In genomic region chr15:80210612-80211554, GRCh38 we compare ENCODE assay signal across 18 cellular contexts. TPM values are rescaled to one million over a fixed set of nuclear protein-coding genes. Genes with fewer than 3 reads are reported as not detected.
A peak's percentile ranks its signal among the peaks of the same experiment; 100 is the strongest.
DNase-seq lines count a peak whose midpoint lies in the region; ATAC-seq, FAIRE-seq and TF ChIP-seq lines count a peak whose summit lies in the region.
"Had no signal": no experiment of that assay in that cellular context is flagged by ENCODE, and none has a peak within 500 bp of the region (broad histone marks: within the 10 kb centered on the region; RNA-seq: fewer than 3 reads in every experiment).

No MANE protein-coding gene starts in this region.

- no peak overlapping the region for H2BK5ac ChIP-seq in H1 (ENCODE audit: low read depth, low read length)

- DNase-seq in NB4 (ENCODE audit: low read depth) (peak; percentile 31), H1 (ENCODE audit: low read depth in 1 of 2, low spot score in 2 of 2) (no peak), hepatocyte (ENCODE audit: low spot score) (no peak), KBM-7 (no peak)
- DNase-seq: activated naive CD8-positive, alpha-beta T cell treated with anti-CD3 and anti-CD28 coated beads, Interleukin-2, amount 50 U/mL, for 24 hours; activated T-cell treated with anti-CD3 and anti-CD28 coated beads for 4 hours; DMS79; left cardiac atrium; naive B cell; NCI-H1092 treated with DMSO at 0.1 percent for 48 hours; PC-3; right cardiac atrium; stimulated activated naive CD4-positive, alpha-beta T cell; uterus had no signal

- no peak overlapping the region for H4K91ac ChIP-seq in H1 (replicated peaks; ENCODE audit: insufficient read length, low read length)

- ATAC-seq in GM19351 (IDR thresholded peaks at IDR 0.05; ENCODE audit: unreplicated experiment): peak; percentile 61
- ATAC-seq in stimulated activated memory B cell treated with anti-CD40 and anti-IgM and Interleukin-4, amounts not matched to agents 10 μg/mL and 1 μg/mL and 100 μg/mL, for 72 hours: peak; percentile 66
- no peak for ATAC-seq in GM21526 (IDR thresholded peaks at IDR 0.05; ENCODE audit: low FRiP score, unreplicated experiment)
- ATAC-seq: activated naive CD8-positive, alpha-beta T cell treated with anti-CD3 and anti-CD28 coated beads, Interleukin-2, amount 50 U/mL, for 24 hours; left cardiac atrium; PC-3; right cardiac atrium had no signal

- H3K36me3 ChIP-seq in H1 (ENCODE audit: control insufficient read depth in 2 of 4, insufficient read depth in 4 of 4, low read length in 3 of 4): no peaks in the 10 kb centered on the region
- no peaks in the 10 kb centered on the region for H3K36me3 ChIP-seq in hepatocyte (replicated peaks; ENCODE audit: insufficient read depth, low read depth)
- H3K36me3 ChIP-seq: BLaER1 treated with 17β-estradiol and CSF1 and Interleukin-3, amounts not matched to agents 10 nM and 100 nM; uterus had no signal

- H2BK120ac ChIP-seq in H1 (replicated peaks; ENCODE audit: low read depth, low read length): no peak overlapping the region

- 89% methylated on average over 12 of the region's 12 CpGs; no CpG with 5 or more reads in 1 of the 2 experiments for WGBS in H1 (ENCODE audit: extremely low coverage in 1 of 2, insufficient coverage in 1 of 2, insufficient read length in 1 of 2, insufficient replicate concordance in 2 of 2, low coverage in 1 of 2, low lambda C conversion rate in 2 of 2, missing lambda C conversion rate in 1 of 2), 2 experiments
- WGBS in hepatocyte (ENCODE audit: low lambda C conversion rate, missing lambda C conversion rate): 78% methylated on average over 12 of the region's 12 CpGs

- no peak overlapping the region for H3K23ac ChIP-seq in H1 (ENCODE audit: insufficient read length)

- H3K27ac ChIP-seq in H1 (ENCODE audit: low read depth, low read length) (no peak overlapping the region), hepatocyte (no peak overlapping the region)
- H3K27ac ChIP-seq: BLaER1 treated with 17β-estradiol and CSF1 and Interleukin-3, amounts not matched to agents 10 nM and 100 nM; uterus had no signal

- H3K27ac Mint-ChIP-seq in stimulated activated memory B cell treated with anti-CD40 and anti-IgM and Interleukin-4, amounts not matched to agents 10 μg/mL and 1 μg/mL and 100 μg/mL, for 72 hours: no peak overlapping the region
- H3K27ac Mint-ChIP-seq: activated naive CD8-positive, alpha-beta T cell treated with anti-CD3 and anti-CD28 coated beads, Interleukin-2, amount 50 U/mL, for 24 hours had no signal

- H2BK15ac ChIP-seq in H1 (ENCODE audit: low read length): no peak overlapping the region

- no peak overlapping the region for H3K9ac ChIP-seq in H1 (replicated peaks in 1 of 4; ENCODE audit: extremely low read depth in 1 of 4, low read depth in 3 of 4, low read length in 3 of 4)
- H3K9ac ChIP-seq: BLaER1 treated with 17β-estradiol and CSF1 and Interleukin-3, amounts not matched to agents 10 nM and 100 nM had no signal

- H3K27me3 ChIP-seq in H1 (replicated peaks in 1 of 4; ENCODE audit: control insufficient read depth in 3 of 4, extremely low read depth in 1 of 4, insufficient read depth in 3 of 4, low read length in 3 of 4) (no peaks in the 10 kb centered on the region), hepatocyte (no peaks in the 10 kb centered on the region)
- H3K27me3 ChIP-seq: BLaER1 treated with 17β-estradiol and CSF1 and Interleukin-3, amounts not matched to agents 10 nM and 100 nM; uterus had no signal

- no peaks in the 10 kb centered on the region for H3K9me2 ChIP-seq in hepatocyte (replicated peaks; ENCODE audit: insufficient read depth)

- H4K8ac ChIP-seq in H1 (ENCODE audit: extremely low read depth, insufficient read depth, low read length): no peak overlapping the region

- CTCF ChIA-PET in H1 (lab: Charles Lee; ENCODE audit: partially characterized antibody): interaction anchor here (1.0 to 1.2 kb wide), 2 partner anchors 11 to 357 kb away, joined by 3 to 4 read pairs; no protein-coding TSS in a partner anchor

- H3K9me3 ChIP-seq in H1 (ENCODE audit: insufficient read depth in 2 of 2, low read depth in 1 of 2, low read length in 1 of 2) (no peaks in the 10 kb centered on the region), hepatocyte (ENCODE audit: low read depth) (no peaks in the 10 kb centered on the region)
- H3K9me3 ChIP-seq: BLaER1 treated with 17β-estradiol and CSF1 and Interleukin-3, amounts not matched to agents 10 nM and 100 nM; uterus had no signal

- TF ChIP-seq CTCF in NB4 (IDR thresholded peaks at IDR 0.05; ENCODE audit: low read depth, low read length) (no peak), H1 (IDR thresholded peaks at IDR 0.05; ENCODE audit: control extremely low read depth in 1 of 3, insufficient read depth in 1 of 3, low read depth in 1 of 3, low read length in 3 of 3) (no peak), hepatocyte (IDR thresholded peaks at IDR 0.05; ENCODE audit: poor library complexity) (no peak)

- H3K4me3 Mint-ChIP-seq in stimulated activated memory B cell treated with anti-CD40 and anti-IgM and Interleukin-4, amounts not matched to agents 10 μg/mL and 1 μg/mL and 100 μg/mL, for 72 hours: no peak overlapping the region
- H3K4me3 Mint-ChIP-seq: activated naive CD8-positive, alpha-beta T cell treated with anti-CD3 and anti-CD28 coated beads, Interleukin-2, amount 50 U/mL, for 24 hours; naive B cell had no signal

- H4K20me1 ChIP-seq in H1 (replicated peaks in 1 of 2; ENCODE audit: control insufficient read depth in 1 of 2, insufficient read depth in 2 of 2, low read length in 2 of 2) (no peaks in the 10 kb centered on the region), hepatocyte (ENCODE audit: insufficient read depth, poor library complexity, severe bottlenecking) (no peaks in the 10 kb centered on the region)
- H4K20me1 ChIP-seq: BLaER1 treated with 17β-estradiol and CSF1 and Interleukin-3, amounts not matched to agents 10 nM and 100 nM had no signal

- peaks cover 0 to 2% (median under 1%) of the 10 kb centered on the region in 4 experiments; a peak in 3 of 7 replicates for H3K4me1 ChIP-seq in H1 (replicated peaks in 1 of 4; ENCODE audit: control insufficient read depth in 3 of 4, insufficient read depth in 4 of 4, low read length in 3 of 4)
- peaks cover 11% of the 10 kb centered on the region for H3K4me1 ChIP-seq in hepatocyte (ENCODE audit: insufficient read depth)
- H3K4me1 ChIP-seq: uterus had no signal

- H3K56ac ChIP-seq in H1 (replicated peaks; ENCODE audit: insufficient read length, low read depth, low read length): no peak overlapping the region

- H2AK5ac ChIP-seq in H1 (ENCODE audit: low read depth, low read length): no peak overlapping the region

- H3K9me3 Mint-ChIP-seq in stimulated activated memory B cell treated with anti-CD40 and anti-IgM and Interleukin-4, amounts not matched to agents 10 μg/mL and 1 μg/mL and 100 μg/mL, for 72 hours: peaks cover 4% of the 10 kb centered on the region
- H3K9me3 Mint-ChIP-seq: activated naive CD8-positive, alpha-beta T cell treated with anti-CD3 and anti-CD28 coated beads, Interleukin-2, amount 50 U/mL, for 24 hours had no signal

- H3K4me2 ChIP-seq in H1 (ENCODE audit: insufficient read depth in 1 of 2, low read depth in 2 of 2, low read length in 2 of 2): no peak overlapping the region
- no peak overlapping the region for H3K4me2 ChIP-seq in hepatocyte

- H3K4me1 Mint-ChIP-seq in stimulated activated memory B cell treated with anti-CD40 and anti-IgM and Interleukin-4, amounts not matched to agents 10 μg/mL and 1 μg/mL and 100 μg/mL, for 72 hours: peaks cover 9% of the 10 kb centered on the region
- H3K4me1 Mint-ChIP-seq: activated naive CD8-positive, alpha-beta T cell treated with anti-CD3 and anti-CD28 coated beads, Interleukin-2, amount 50 U/mL, for 24 hours; naive B cell had no signal

- TF ChIP-seq POLR2A in NB4 (IDR thresholded peaks at IDR 0.05; ENCODE audit: extremely low read depth, insufficient read length) (no peak), H1 (IDR thresholded peaks at IDR 0.05; ENCODE audit: control extremely low read depth in 1 of 2, low read depth in 2 of 2, low read length in 2 of 2) (no peak)

- H3K14ac ChIP-seq in H1 (ENCODE audit: insufficient read length): no peak overlapping the region

- no peaks in the 10 kb centered on the region for H3K79me1 ChIP-seq in H1 (ENCODE audit: low read depth, low read length)

- 0 out of 2 replicates have a peak overlapping the region, but pooled peaks have one; percentile 36 for H2AFZ ChIP-seq in H1 (ENCODE audit: low read length)
- H2AFZ ChIP-seq in hepatocyte: no peak overlapping the region

- H3K4me3 ChIP-seq in NB4 (ENCODE audit: low read depth, low read length) (no peak overlapping the region), H1 (ENCODE audit: extremely low read depth in 1 of 4, insufficient read depth in 2 of 4, low read depth in 3 of 4, low read length in 4 of 4) (no peak overlapping the region), hepatocyte (no peak overlapping the region)
- H3K4me3 ChIP-seq: BLaER1 treated with 17β-estradiol and CSF1 and Interleukin-3, amounts not matched to agents 10 nM and 100 nM; uterus had no signal

- no peak overlapping the region for H3K18ac ChIP-seq in H1 (ENCODE audit: extremely low read depth, low read length)

- no peak overlapping the region for H2BK20ac ChIP-seq in H1 (ENCODE audit: low read length)

- no peak for TF ChIP-seq RAD21 in H1 (IDR thresholded peaks at IDR 0.05 in 1 of 2, conservative IDR thresholded peaks at IDR 0.05 in 1 of 2; ENCODE audit: low read depth in 2 of 2, low read length in 2 of 2)

- TF ChIP-seq EP300 in H1 (IDR thresholded peaks at IDR 0.05; ENCODE audit: borderline replicate concordance in 1 of 2, low read depth in 2 of 2, low read length in 2 of 2): no peak

- H3K4ac ChIP-seq in H1 (replicated peaks; ENCODE audit: insufficient read length, low read depth, low read length): no peak overlapping the region

- H3K23me2 ChIP-seq in H1 (ENCODE audit: low read depth, low read length): no peaks in the 10 kb centered on the region

- no peaks in the 10 kb centered on the region for H3K79me2 ChIP-seq in H1 (ENCODE audit: control insufficient read depth in 1 of 2, insufficient read depth in 2 of 2, low read length in 2 of 2)
- H3K79me2 ChIP-seq in hepatocyte: no peaks in the 10 kb centered on the region

- H3K36me3 Mint-ChIP-seq in stimulated activated memory B cell treated with anti-CD40 and anti-IgM and Interleukin-4, amounts not matched to agents 10 μg/mL and 1 μg/mL and 100 μg/mL, for 72 hours: no peaks in the 10 kb centered on the region
- H3K36me3 Mint-ChIP-seq: naive B cell had no signal

- no peak for FAIRE-seq in H1 (lab: Jason Lieb, UNC)

- no peak overlapping the region for H2BK12ac ChIP-seq in H1 (ENCODE audit: low read depth, low read length)

- peaks cover 53% of the 10 kb centered on the region for H3K27me3 Mint-ChIP-seq in stimulated activated memory B cell treated with anti-CD40 and anti-IgM and Interleukin-4, amounts not matched to agents 10 μg/mL and 1 μg/mL and 100 μg/mL, for 72 hours

- in situ Hi-C loops in KBM-7 (cut with MboI; ENCODE audit: low pct_unique_long_range_greater_than_20kb, low sequenced_read_pairs): no loop called here

- H4K5ac ChIP-seq in H1 (ENCODE audit: insufficient read length, low read depth, low read length): no peak overlapping the region

- POLR2A ChIA-PET in H1 (lab: Charles Lee; ENCODE audit: partially characterized antibody): no interaction called here

RNA-seq across cellular contexts. Expression of gene CTXND1, which starts 41.1 kb away (rescaled TPM):
- not detected in 2 replicates for total RNA-seq in H1 (2021; fragmentation: NEBNext Ultra II Directional; extraction: Animal tissue kit (Norgen Biotek cat#: 25700))
- polyA plus RNA-seq in H1 (2011; rRNA removed): 0.03 TPM in 2 replicates
- 0.03 TPM for polyA plus RNA-seq in H1 (2011; cell fraction: cytosol; rRNA removed)
- polyA plus RNA-seq in H1 (2011; cell fraction: nucleus; rRNA removed): not detected
- 0.04 to 0.06 TPM (median 0.05 TPM) in 4 replicates for polyA plus RNA-seq in H1 (2012, experiment 1 of 2)
- not detected for polyA plus RNA-seq in H1 (2012, experiment 2 of 2)
- polyA plus RNA-seq in H1 (2013, experiment 1 of 2): 0.02 TPM
- polyA plus RNA-seq in H1 (2013, experiment 2 of 2): under 0.01 TPM
- polyA minus RNA-seq in H1 (2011; rRNA and poly(A)+ RNA removed): not detected in 2 replicates
- polyA minus RNA-seq in H1 (2011; cell fraction: cytosol; rRNA and poly(A)+ RNA removed): not detected
- not detected for polyA minus RNA-seq in H1 (2011; cell fraction: nucleus; rRNA and poly(A)+ RNA removed)
- 1.0 and 1.5 TPM in 2 replicates for total RNA-seq in hepatocyte
- 1.4 and 1.8 TPM in 2 replicates for polyA plus RNA-seq in hepatocyte
- total RNA-seq: PC-3 had no signal

RNA-seq across cellular contexts. Expression of gene FAH, which starts 58.1 kb away (rescaled TPM):
- total RNA-seq in H1 (2021; fragmentation: NEBNext Ultra II Directional; extraction: Animal tissue kit (Norgen Biotek cat#: 25700)): 19.0 and 21.7 TPM in 2 replicates
- 20.0 and 26.6 TPM in 2 replicates for polyA plus RNA-seq in H1 (2011; rRNA removed)
- 22.0 TPM for polyA plus RNA-seq in H1 (2011; cell fraction: cytosol; rRNA removed)
- polyA plus RNA-seq in H1 (2011; cell fraction: nucleus; rRNA removed): 76.4 TPM
- 20.1 to 35.2 TPM (median 27.3 TPM) in 4 replicates for polyA plus RNA-seq in H1 (2012, experiment 1 of 2)
- polyA plus RNA-seq in H1 (2012, experiment 2 of 2): 26.1 TPM
- 17.0 TPM for polyA plus RNA-seq in H1 (2013, experiment 1 of 2)
- polyA plus RNA-seq in H1 (2013, experiment 2 of 2): 13.7 TPM
- polyA minus RNA-seq in H1 (2011; rRNA and poly(A)+ RNA removed): 43.9 and 46.3 TPM in 2 replicates
- 20.6 TPM for polyA minus RNA-seq in H1 (2011; cell fraction: cytosol; rRNA and poly(A)+ RNA removed)
- 29.4 TPM for polyA minus RNA-seq in H1 (2011; cell fraction: nucleus; rRNA and poly(A)+ RNA removed)
- 58.0 and 235 TPM in 2 replicates for total RNA-seq in hepatocyte
- polyA plus RNA-seq in hepatocyte: 88.1 and 90.5 TPM in 2 replicates
